In the genomic region with DNA sequence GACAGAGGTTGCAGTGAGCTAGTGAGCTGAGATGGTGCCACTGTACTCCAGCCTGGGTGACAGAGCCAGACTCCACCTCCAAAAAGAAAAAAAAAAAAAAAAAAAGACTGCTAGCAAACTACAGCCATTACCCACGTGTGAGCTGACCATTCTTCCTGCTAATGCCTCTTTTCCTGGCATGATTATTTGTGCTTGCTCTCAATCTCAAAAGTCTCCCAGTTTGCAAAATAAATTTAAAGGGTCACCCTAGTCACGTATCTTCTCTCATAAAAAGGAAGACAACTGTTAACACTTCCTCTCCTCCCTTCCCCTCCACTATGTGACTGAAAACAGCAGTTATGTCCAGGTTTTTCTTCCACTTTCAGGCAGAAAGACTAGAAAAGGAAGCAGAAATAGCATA, we compare ENCODE assay signal across 19 cellular contexts.
DNase-seq lines count a peak whose midpoint lies in the region; ATAC-seq and TF ChIP-seq lines count a peak whose summit lies in the region.
"Had no signal": no experiment of that assay in that cellular context is flagged by ENCODE, and none has a peak within 500 bp of the region (broad histone marks: within the 10 kb centered on the region; RNA-seq: fewer than 3 reads in every experiment).

No MANE protein-coding gene starts in this region.

- H4K20me1 ChIP-seq in SU-DHL-6 (ENCODE audit: low read depth, low read length), result no peaks in the 10 kb centered on the region

- no peaks in the 10 kb centered on the region for H3K79me2 ChIP-seq in SU-DHL-6 (ENCODE audit: insufficient read depth, low read length)
- H3K79me2 ChIP-seq: parathyroid adenoma had no signal

- no peaks in the 10 kb centered on the region for H3K9me2 ChIP-seq in SU-DHL-6 (replicated peaks; ENCODE audit: insufficient read depth, low read length)

- H3K27me3 ChIP-seq in SU-DHL-6 (ENCODE audit: low read length), result no peaks in the 10 kb centered on the region

- H3K4me3 ChIP-seq in SU-DHL-6 (ENCODE audit: insufficient read depth, low read length, poor library complexity, severe bottlenecking), result no peak overlapping the region
- H3K4me3 ChIP-seq: coronary artery had no signal

- no peak for TF ChIP-seq CTCF in SU-DHL-6 (IDR thresholded peaks at IDR 0.05; ENCODE audit: insufficient read depth, low read length, poor library complexity, severe bottlenecking)

- H3F3A ChIP-seq in SU-DHL-6 (ENCODE audit: insufficient read depth), result no peaks in the 10 kb centered on the region

- no peak overlapping the region for H3K9ac ChIP-seq in SU-DHL-6 (ENCODE audit: low read length)
- H3K9ac ChIP-seq: parathyroid adenoma had no signal

- H2AFZ ChIP-seq in SU-DHL-6 (ENCODE audit: low read depth, low read length, severe bottlenecking), result peak overlapping the region; percentile 7
- H2AFZ ChIP-seq: parathyroid adenoma had no signal

- H3K4me2 ChIP-seq in SU-DHL-6 (ENCODE audit: low read depth, low read length, poor library complexity, severe bottlenecking), result no peak overlapping the region

- DNase-seq in AML-193 (lab: John Stamatoyannopoulos, UW) (peak; percentile 15 to 25), Kasumi-1 (lab: John Stamatoyannopoulos, UW) (peak; percentile 56 to 59), NCI-H2107 (lab: John Stamatoyannopoulos, UW) (no peak)
- DNase-seq: activated CD4-positive, CD25-positive, alpha-beta regulatory T cell; activated naive CD8-positive, alpha-beta T cell treated with anti-CD3 and anti-CD28 coated beads for 36 hours; hippocampal formation; KG1; naive thymus-derived CD4-positive, alpha-beta T cell; NCI-H1436 treated with DMSO at 0.1 percent for 48 hours; RPMI8226; stimulated activated CD4-positive, alpha-beta T cell treated with anti-CD3 and anti-CD28 coated beads, Interleukin-1b, Interleukin-23, amount 100 ng/mL, for 48 hours; trophoblast cell had no signal

- H3K27ac ChIP-seq in SU-DHL-6 (ENCODE audit: low read depth, low read length), result no peak overlapping the region
- H3K27ac ChIP-seq: coronary artery, parathyroid adenoma had no signal

- ATAC-seq in GM19351 (IDR thresholded peaks at IDR 0.05; ENCODE audit: unreplicated experiment) (peak; percentile 64), HG02610 (IDR thresholded peaks at IDR 0.05; ENCODE audit: unreplicated experiment) (no peak), HG03159 (IDR thresholded peaks at IDR 0.05; ENCODE audit: unreplicated experiment) (no peak), GM18867 (IDR thresholded peaks at IDR 0.05; ENCODE audit: unreplicated experiment) (no peak)
- ATAC-seq: naive thymus-derived CD4-positive, alpha-beta T cell had no signal

- no peaks in the 10 kb centered on the region for H3K9me3 ChIP-seq in SU-DHL-6 (ENCODE audit: insufficient read depth, low read length)

- H3K36me3 ChIP-seq in SU-DHL-6 (ENCODE audit: low read length), result no peaks in the 10 kb centered on the region
